Comparison of ENCODE assay signal across 1 cellular context in the genomic region with DNA sequence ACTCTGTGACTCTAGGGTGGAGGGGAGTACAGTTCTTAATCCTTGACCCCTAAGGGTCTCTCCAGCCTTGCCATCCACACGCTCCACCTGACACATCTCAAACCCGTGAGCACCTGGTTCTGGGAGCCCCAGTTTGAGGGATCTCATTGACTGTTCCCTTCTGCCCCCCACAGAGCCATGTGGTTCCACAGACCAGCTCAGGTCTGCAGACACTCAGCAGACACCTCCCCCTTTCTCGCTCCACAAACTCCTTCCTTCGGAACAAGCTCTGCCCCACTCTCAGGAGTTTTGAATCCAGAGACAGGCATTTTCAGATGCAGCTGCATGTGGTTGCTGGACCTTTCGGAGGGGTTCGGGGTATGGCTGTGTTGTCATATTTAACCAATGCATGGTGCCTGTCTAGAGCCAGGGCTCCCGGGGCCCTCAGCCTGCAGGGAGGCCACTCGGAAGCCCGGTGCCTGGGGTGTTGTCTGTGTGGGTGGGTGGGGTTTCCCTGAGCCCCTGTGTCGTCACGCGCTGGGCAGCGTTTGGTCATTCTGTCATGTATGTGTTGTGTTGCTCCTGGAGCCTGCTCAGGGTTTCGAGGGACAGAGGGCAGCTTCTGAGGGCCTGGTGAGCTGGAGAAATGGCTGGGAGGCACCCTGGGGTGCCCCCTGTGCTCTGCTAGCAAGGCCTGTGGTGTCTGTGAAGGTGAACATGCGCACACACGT.
TF ChIP-seq lines count a peak whose summit lies in the region.

No MANE protein-coding gene starts in this region.

TF ChIP-seq in GM23338, 12 proteins besides CTCF, POLR2A, EP300 and RAD21 (continued from another document):
- TF ChIP-seq EZH2phosphoT487 (IDR thresholded peaks at IDR 0.05; ENCODE audit: unreplicated experiment) (no peak), CREB1 (CRISPR knock-in tag; IDR thresholded peaks at IDR 0.05; ENCODE audit: low read depth) (no peak), JUNB (IDR thresholded peaks at IDR 0.05; ENCODE audit: unreplicated experiment) (no peak)
- TF ChIP-seq, protein P1, sequence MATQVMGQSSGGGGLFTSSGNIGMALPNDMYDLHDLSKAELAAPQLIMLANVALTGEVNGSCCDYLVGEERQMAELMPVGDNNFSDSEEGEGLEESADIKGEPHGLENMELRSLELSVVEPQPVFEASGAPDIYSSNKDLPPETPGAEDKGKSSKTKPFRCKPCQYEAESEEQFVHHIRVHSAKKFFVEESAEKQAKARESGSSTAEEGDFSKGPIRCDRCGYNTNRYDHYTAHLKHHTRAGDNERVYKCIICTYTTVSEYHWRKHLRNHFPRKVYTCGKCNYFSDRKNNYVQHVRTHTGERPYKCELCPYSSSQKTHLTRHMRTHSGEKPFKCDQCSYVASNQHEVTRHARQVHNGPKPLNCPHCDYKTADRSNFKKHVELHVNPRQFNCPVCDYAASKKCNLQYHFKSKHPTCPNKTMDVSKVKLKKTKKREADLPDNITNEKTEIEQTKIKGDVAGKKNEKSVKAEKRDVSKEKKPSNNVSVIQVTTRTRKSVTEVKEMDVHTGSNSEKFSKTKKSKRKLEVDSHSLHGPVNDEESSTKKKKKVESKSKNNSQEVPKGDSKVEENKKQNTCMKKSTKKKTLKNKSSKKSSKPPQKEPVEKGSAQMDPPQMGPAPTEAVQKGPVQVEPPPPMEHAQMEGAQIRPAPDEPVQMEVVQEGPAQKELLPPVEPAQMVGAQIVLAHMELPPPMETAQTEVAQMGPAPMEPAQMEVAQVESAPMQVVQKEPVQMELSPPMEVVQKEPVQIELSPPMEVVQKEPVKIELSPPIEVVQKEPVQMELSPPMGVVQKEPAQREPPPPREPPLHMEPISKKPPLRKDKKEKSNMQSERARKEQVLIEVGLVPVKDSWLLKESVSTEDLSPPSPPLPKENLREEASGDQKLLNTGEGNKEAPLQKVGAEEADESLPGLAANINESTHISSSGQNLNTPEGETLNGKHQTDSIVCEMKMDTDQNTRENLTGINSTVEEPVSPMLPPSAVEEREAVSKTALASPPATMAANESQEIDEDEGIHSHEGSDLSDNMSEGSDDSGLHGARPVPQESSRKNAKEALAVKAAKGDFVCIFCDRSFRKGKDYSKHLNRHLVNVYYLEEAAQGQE (IDR thresholded peaks at IDR 0.05; ENCODE audit: unreplicated experiment), result no peak
- TF ChIP-seq, protein P2, sequence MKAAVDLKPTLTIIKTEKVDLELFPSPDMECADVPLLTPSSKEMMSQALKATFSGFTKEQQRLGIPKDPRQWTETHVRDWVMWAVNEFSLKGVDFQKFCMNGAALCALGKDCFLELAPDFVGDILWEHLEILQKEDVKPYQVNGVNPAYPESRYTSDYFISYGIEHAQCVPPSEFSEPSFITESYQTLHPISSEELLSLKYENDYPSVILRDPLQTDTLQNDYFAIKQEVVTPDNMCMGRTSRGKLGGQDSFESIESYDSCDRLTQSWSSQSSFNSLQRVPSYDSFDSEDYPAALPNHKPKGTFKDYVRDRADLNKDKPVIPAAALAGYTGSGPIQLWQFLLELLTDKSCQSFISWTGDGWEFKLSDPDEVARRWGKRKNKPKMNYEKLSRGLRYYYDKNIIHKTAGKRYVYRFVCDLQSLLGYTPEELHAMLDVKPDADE (IDR thresholded peaks at IDR 0.05), result no peak
